Comparison of ENCODE assay signal across 34 cellular contexts in genomic region chr11:106568632-106569031, GRCh38.
"Had no signal": no experiment of that assay in that cellular context is flagged by ENCODE, and none has a peak within 500 bp of the region (broad histone marks: within the 10 kb centered on the region; RNA-seq: fewer than 3 reads in every experiment).

No MANE protein-coding gene starts in this region.

- H3K27ac ChIP-seq: KMS-11 had no signal

- H3K4me2 ChIP-seq: KMS-11 had no signal

- DNase-seq: Karpas-422, Kasumi-1, MM.1S, MV-4-11, NCI-H1048, NCI-H1092, NCI-H1092 treated with DMSO at 0.1 percent for 48 hours, NCI-H1105, NCI-H1105 treated with DMSO at 0.1 percent for 48 hours, NCI-H1417, NCI-H1417 treated with DMSO at 0.1 percent for 48 hours, NCI-H1436, NCI-H1436 treated with DMSO at 0.1 percent for 48 hours, NCI-H146, NCI-H1694, NCI-H1694 treated with DMSO at 0.1 percent for 48 hours, NCI-H187, NCI-H187 treated with DMSO at 0.1 percent for 48 hours, NCI-H1930, NCI-H2029, NCI-H2029 treated with DMSO at 0.1 percent for 48 hours, NCI-H2081, NCI-H2081 treated with DMSO at 0.1 percent for 48 hours, NCI-H2107, NCI-H2171, NCI-H2171 treated with DMSO at 0.1 percent for 48 hours, NCI-H2227 treated with DMSO at 0.1 percent for 48 hours, NCI-H226, NCI-H345, NCI-H446, NCI-H446 treated with DMSO at 0.1 percent for 48 hours, NCI-H510A, NCI-H510A treated with DMSO at 0.1 percent for 48 hours had no signal

- H3K9ac ChIP-seq: KMS-11 had no signal
